Comparison of ENCODE assay signal across 11 cellular contexts in genomic region chr15:41780266-41780665, GRCh38. TPM values are rescaled to one million over a fixed set of nuclear protein-coding genes. Genes with fewer than 3 reads are reported as not detected.
DNase-seq lines count a peak whose midpoint lies in the region; ATAC-seq and TF ChIP-seq lines count a peak whose summit lies in the region.
"Had no signal": no experiment of that assay in that cellular context is flagged by ENCODE, and none has a peak within 500 bp of the region (broad histone marks: within the 10 kb centered on the region; RNA-seq: fewer than 3 reads in every experiment).

No MANE protein-coding gene starts in this region.

- DNase-seq in activated naive CD4-positive, alpha-beta T cell treated with anti-CD3 and anti-CD28 coated beads, Interleukin-2, amount 10 ng/mL, durations not matched to agents 7 days and 5 days = no peak
- no peak for DNase-seq in activated naive CD4-positive, alpha-beta T cell treated with anti-CD3 and anti-CD28 coated beads for 36 hours
- DNase-seq in RKO (ENCODE audit: low spot score) (no peak), GM10248 (ENCODE audit: extremely low spot score) (no peak)
- DNase-seq: heart right ventricle, midbrain, NCI-H146 had no signal

- 6 to 13% methylated on average over 2 of the region's 2 CpGs for WGBS in gastroesophageal sphincter (ENCODE audit: low coverage in 1 of 2), 2 donors

- intact Hi-C loops in activated naive CD4-positive, alpha-beta T cell treated with anti-CD3 and anti-CD28 coated beads for 36 hours (cut with micrococcal nuclease) = no loop called here

- no peak for ATAC-seq in activated T-helper 17 cell treated with anti-CD3 and anti-CD28 coated beads, Interleukin-2, amount 50 U/mL, for 72 hours (replicated peaks)
- no peak for ATAC-seq in gastroesophageal sphincter
- ATAC-seq in HG03457 (IDR thresholded peaks at IDR 0.05; ENCODE audit: unreplicated experiment) = no peak

- TF ChIP-seq EP300 in gastroesophageal sphincter (IDR thresholded peaks at IDR 0.05) = no peak

- TF ChIP-seq CTCF in gastroesophageal sphincter (IDR thresholded peaks at IDR 0.05) = no peak
- TF ChIP-seq CTCF in GM10248 (IDR thresholded peaks at IDR 0.05; ENCODE audit: control extremely low read depth, extremely low read depth, low read depth, missing control alignments) = no peak

- H3K4me1 Mint-ChIP-seq in activated naive CD4-positive, alpha-beta T cell treated with anti-CD3 and anti-CD28 coated beads, Interleukin-2, amount 10 ng/mL, durations not matched to agents 7 days and 5 days = peaks cover 64% of the 10 kb centered on the region
- H3K4me1 Mint-ChIP-seq in activated naive CD4-positive, alpha-beta T cell treated with anti-CD3 and anti-CD28 coated beads for 36 hours (ENCODE audit: low read depth) = peaks cover 55% of the 10 kb centered on the region
- H3K4me1 Mint-ChIP-seq in activated T-helper 17 cell treated with anti-CD3 and anti-CD28 coated beads, Interleukin-2, amount 50 U/mL, for 72 hours = peaks cover 43% of the 10 kb centered on the region

- H3K36me3 ChIP-seq in gastroesophageal sphincter = no peaks in the 10 kb centered on the region

- H3K9me3 Mint-ChIP-seq in activated naive CD4-positive, alpha-beta T cell treated with anti-CD3 and anti-CD28 coated beads, Interleukin-2, amount 10 ng/mL, durations not matched to agents 7 days and 5 days = no peaks in the 10 kb centered on the region
- no peaks in the 10 kb centered on the region for H3K9me3 Mint-ChIP-seq in activated naive CD4-positive, alpha-beta T cell treated with anti-CD3 and anti-CD28 coated beads for 36 hours
- H3K9me3 Mint-ChIP-seq in activated T-helper 17 cell treated with anti-CD3 and anti-CD28 coated beads, Interleukin-2, amount 50 U/mL, for 72 hours = no peaks in the 10 kb centered on the region

- TF ChIP-seq POLR2A in gastroesophageal sphincter (IDR thresholded peaks at IDR 0.05) = no peak

- H3K4me3 ChIP-seq in gastroesophageal sphincter = no peak overlapping the region
- H3K4me3 ChIP-seq: heart right ventricle had no signal

- no peaks in the 10 kb centered on the region for H3K27me3 ChIP-seq in gastroesophageal sphincter
- H3K27me3 ChIP-seq: heart right ventricle had no signal

- POLR2A ChIA-PET in GM10248 (lab: Yijun Ruan, JAX) = interaction anchor here (0.6 kb wide), 1 partner anchor 12 kb away, joined by 3 read pairs; no protein-coding TSS in a partner anchor

- H3K4me3 Mint-ChIP-seq in activated naive CD4-positive, alpha-beta T cell treated with anti-CD3 and anti-CD28 coated beads, Interleukin-2, amount 10 ng/mL, durations not matched to agents 7 days and 5 days = no peak overlapping the region
- no peak overlapping the region for H3K4me3 Mint-ChIP-seq in activated naive CD4-positive, alpha-beta T cell treated with anti-CD3 and anti-CD28 coated beads for 36 hours
- H3K4me3 Mint-ChIP-seq in activated T-helper 17 cell treated with anti-CD3 and anti-CD28 coated beads, Interleukin-2, amount 50 U/mL, for 72 hours = peak overlapping the region; percentile 23

- CTCF ChIA-PET in activated naive CD4-positive, alpha-beta T cell treated with anti-CD3 and anti-CD28 coated beads, Interleukin-2, amount 10 ng/mL, durations not matched to agents 7 days and 5 days (lab: Charles Lee) = interaction anchor here (0.6 to 5.9 kb wide), 2 partner anchors 31 to 1742 kb away, joined by 3 to 46 read pairs; no protein-coding TSS in a partner anchor
- CTCF ChIA-PET in activated naive CD4-positive, alpha-beta T cell treated with anti-CD3 and anti-CD28 coated beads for 36 hours (lab: Charles Lee) = interaction anchor here (1.3 to 4.8 kb wide), 3 partner anchors 11 to 125 kb away, joined by 5 to 42 read pairs (median 7); no protein-coding TSS in a partner anchor
- CTCF ChIA-PET in GM10248 (lab: Yijun Ruan, JAX) = interaction anchor here (1.0 to 20.0 kb wide), 4 partner anchors 10 to 177 kb away, joined by 3 to 316 read pairs (median 24); no protein-coding TSS in a partner anchor

- no peaks in the 10 kb centered on the region for H3K9me3 ChIP-seq in gastroesophageal sphincter
- H3K9me3 ChIP-seq: heart right ventricle had no signal

- H3K27ac Mint-ChIP-seq in activated naive CD4-positive, alpha-beta T cell treated with anti-CD3 and anti-CD28 coated beads, Interleukin-2, amount 10 ng/mL, durations not matched to agents 7 days and 5 days = peak overlapping the region; percentile 61
- H3K27ac Mint-ChIP-seq in activated naive CD4-positive, alpha-beta T cell treated with anti-CD3 and anti-CD28 coated beads for 36 hours = no peak overlapping the region
- peak overlapping the region; percentile 71 for H3K27ac Mint-ChIP-seq in activated T-helper 17 cell treated with anti-CD3 and anti-CD28 coated beads, Interleukin-2, amount 50 U/mL, for 72 hours

- H3K4me1 ChIP-seq in gastroesophageal sphincter = peaks cover 11 to 65% (median 25%) of the 10 kb centered on the region in 3 donors

- H3K27ac ChIP-seq in gastroesophageal sphincter (peak overlapping the region in 3 of 4 donors; percentile 47 to 75 (median 72)), temporal lobe (ENCODE audit: low read depth, low read length) (peak overlapping the region; percentile 17)

- no peaks in the 10 kb centered on the region for H3K27me3 Mint-ChIP-seq in activated naive CD4-positive, alpha-beta T cell treated with anti-CD3 and anti-CD28 coated beads, Interleukin-2, amount 10 ng/mL, durations not matched to agents 7 days and 5 days
- H3K27me3 Mint-ChIP-seq in activated naive CD4-positive, alpha-beta T cell treated with anti-CD3 and anti-CD28 coated beads for 36 hours (ENCODE audit: low read depth) = no peaks in the 10 kb centered on the region
- no peaks in the 10 kb centered on the region for H3K27me3 Mint-ChIP-seq in activated T-helper 17 cell treated with anti-CD3 and anti-CD28 coated beads, Interleukin-2, amount 50 U/mL, for 72 hours

- H3K36me3 Mint-ChIP-seq in activated naive CD4-positive, alpha-beta T cell treated with anti-CD3 and anti-CD28 coated beads, Interleukin-2, amount 10 ng/mL, durations not matched to agents 7 days and 5 days = peaks cover 11% of the 10 kb centered on the region
- no peaks in the 10 kb centered on the region for H3K36me3 Mint-ChIP-seq in activated naive CD4-positive, alpha-beta T cell treated with anti-CD3 and anti-CD28 coated beads for 36 hours (ENCODE audit: low read depth)
- H3K36me3 Mint-ChIP-seq in activated T-helper 17 cell treated with anti-CD3 and anti-CD28 coated beads, Interleukin-2, amount 50 U/mL, for 72 hours (ENCODE audit: low read depth) = peaks cover 31% of the 10 kb centered on the region

RNA-seq across cellular contexts. Expression of gene MAPKBP1, which starts 6.0 kb away (rescaled TPM):
- 10 to 100 TPM; 13.8 to 13.9 TPM for total RNA-seq in activated naive CD4-positive, alpha-beta T cell treated with anti-CD3 and anti-CD28 coated beads for 36 hours
- 10 to 100 TPM; 33.7 to 45.5 TPM for total RNA-seq in activated T-helper 17 cell treated with anti-CD3 and anti-CD28 coated beads, Interleukin-2, amount 50 U/mL, for 72 hours
- total RNA-seq in gastroesophageal sphincter (10 to 100 TPM; 25.1 to 48.9 (median 30.6) TPM), temporal lobe (34.7 TPM)

RNA-seq across cellular contexts. Expression of gene JMJD7, which starts 47.6 kb away (rescaled TPM):
- total RNA-seq in activated naive CD4-positive, alpha-beta T cell treated with anti-CD3 and anti-CD28 coated beads for 36 hours = 10 to 100 TPM; 18.7 to 19.8 TPM
- 10 to 100 TPM; 12.0 to 16.6 TPM for total RNA-seq in activated T-helper 17 cell treated with anti-CD3 and anti-CD28 coated beads, Interleukin-2, amount 50 U/mL, for 72 hours
- total RNA-seq in gastroesophageal sphincter (10 to 100 TPM in 1 of 4 donors, 1 to 10 TPM in 3; 6.1 to 12.8 (median 9.3) TPM), temporal lobe (2.2 TPM)

RNA-seq across cellular contexts. Expression of gene PLA2G4B, which starts 58.4 kb away (rescaled TPM):
- total RNA-seq in activated naive CD4-positive, alpha-beta T cell treated with anti-CD3 and anti-CD28 coated beads for 36 hours = 1 to 10 TPM; 9.0 to 9.7 TPM
- total RNA-seq in activated T-helper 17 cell treated with anti-CD3 and anti-CD28 coated beads, Interleukin-2, amount 50 U/mL, for 72 hours = 1 to 10 TPM; 2.7 to 8.3 TPM
- total RNA-seq in gastroesophageal sphincter (1 to 10 TPM; 2.5 to 7.0 (median 3.6) TPM), temporal lobe (3.7 TPM)
